10 cellular contexts compared by ENCODE assay signal in the genomic region with DNA sequence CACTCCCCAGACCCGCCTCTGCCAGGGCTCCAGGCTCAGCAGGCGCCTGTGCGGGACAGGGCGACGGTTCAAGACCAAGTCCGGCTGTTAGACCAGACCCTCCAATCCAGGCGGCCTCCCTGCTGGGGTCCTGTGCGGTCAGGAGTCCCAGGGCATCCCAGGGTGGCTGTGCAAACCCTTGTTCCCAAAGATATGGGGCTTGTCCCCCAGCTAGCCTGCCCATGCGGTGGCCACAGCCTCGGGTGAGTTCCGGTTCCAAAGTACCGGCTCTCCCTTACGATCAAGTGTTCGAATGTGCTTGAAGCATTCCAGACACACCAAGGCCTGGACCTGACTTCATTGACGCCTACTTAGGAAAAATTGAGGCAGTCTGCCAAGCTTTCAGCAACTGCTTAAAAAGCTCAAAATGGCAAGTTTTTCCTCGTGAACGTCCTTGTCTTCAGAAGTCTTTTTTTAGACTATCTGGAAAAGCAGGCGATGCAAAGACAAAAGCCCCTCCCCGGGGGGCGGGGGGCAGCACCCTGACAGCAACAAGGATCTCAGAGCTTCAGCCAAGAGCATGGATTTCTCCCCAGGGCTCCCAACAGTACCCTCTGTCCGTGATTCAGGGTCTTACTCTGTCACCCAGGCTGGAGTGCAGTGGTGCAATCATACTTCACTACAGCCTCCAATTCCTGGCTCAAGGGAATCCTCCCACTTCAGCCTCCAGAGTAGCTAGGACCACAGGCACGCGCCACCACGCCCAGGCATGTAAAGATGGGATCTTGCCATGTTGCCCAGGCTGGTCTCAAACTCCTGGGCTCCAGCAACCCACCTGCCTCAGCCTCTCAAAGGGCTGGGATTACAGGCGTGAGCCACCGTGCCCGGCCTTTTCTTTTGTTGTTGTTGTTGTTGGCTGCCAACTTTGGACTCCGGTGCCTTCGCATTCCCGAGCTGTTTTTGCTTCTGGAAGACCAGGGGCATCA. TPM values are rescaled to one million over a fixed set of nuclear protein-coding genes. Genes with fewer than 3 reads are reported as not detected.
DNase-seq lines count a peak whose midpoint lies in the region; ATAC-seq and TF ChIP-seq lines count a peak whose summit lies in the region.
"Had no signal": no experiment of that assay in that cellular context is flagged by ENCODE, and none has a peak within 500 bp of the region (broad histone marks: within the 10 kb centered on the region; RNA-seq: fewer than 3 reads in every experiment).

No MANE protein-coding gene starts in this region.

- POLR2A ChIA-PET in HCT116 (lab: Charles Lee) = no interaction called here
- POLR2A ChIA-PET in activated naive CD8-positive, alpha-beta T cell treated with anti-CD3 and anti-CD28 coated beads, Interleukin-2, amount 10 ng/mL, durations not matched to agents 7 days and 5 days (lab: Charles Lee) = interaction anchor here (0.5 to 1.6 kb wide), 4 partner anchors 7 to 354 kb away, joined by 3 to 4 read pairs (median 4); no protein-coding TSS in a partner anchor

- no peak for TF ChIP-seq POLR2A in HCT116 (IDR thresholded peaks at IDR 0.05; ENCODE audit: borderline replicate concordance, extremely low read depth, insufficient read depth, insufficient read length)

- peak overlapping the region; percentile 3 for H3K4me3 Mint-ChIP-seq in activated naive CD8-positive, alpha-beta T cell treated with anti-CD3 and anti-CD28 coated beads, Interleukin-2, amount 10 ng/mL, durations not matched to agents 7 days and 5 days
- peak overlapping the region; percentile 21 to 59 (median 30) for H3K4me3 Mint-ChIP-seq in immature natural killer cell
- H3K4me3 Mint-ChIP-seq: activated CD8-positive, alpha-beta memory T cell treated with anti-CD3 and anti-CD28 coated beads, Interleukin-2, amount 10 ng/mL, durations not matched to agents 7 days and 5 days had no signal

- 0 out of 2 replicates have a peak overlapping the region, but pooled peaks have one; percentile 89 for H3K4me2 ChIP-seq in HCT116 (ENCODE audit: low read length)
- H3K4me2 ChIP-seq in smooth muscle cell = peak overlapping the region; percentile 99

- no peaks in the 10 kb centered on the region for H3K27me3 ChIP-seq in HCT116 (ENCODE audit: insufficient read depth, low read length)
- H3K27me3 ChIP-seq in smooth muscle cell (ENCODE audit: low read depth) = no peaks in the 10 kb centered on the region

- no peaks in the 10 kb centered on the region for H3K36me3 ChIP-seq in HCT116 (ENCODE audit: control insufficient read depth in 1 of 2, insufficient read depth in 2 of 2, low read length in 2 of 2)
- H3K36me3 ChIP-seq in smooth muscle cell (ENCODE audit: low read depth) = no peaks in the 10 kb centered on the region

- RAD21 ChIA-PET in HCT116 (lab: Charles Lee; ENCODE audit: low non-redundant PET in 1 of 2, low total read pairs in 2 of 2, uncharacterized antibody in 2 of 2, unreplicated experiment in 2 of 2) = no interaction called here

- H3K9me3 Mint-ChIP-seq in activated naive CD8-positive, alpha-beta T cell treated with anti-CD3 and anti-CD28 coated beads, Interleukin-2, amount 10 ng/mL, durations not matched to agents 7 days and 5 days = no peaks in the 10 kb centered on the region
- H3K9me3 Mint-ChIP-seq in immature natural killer cell = no peaks in the 10 kb centered on the region

- H3F3A ChIP-seq in smooth muscle cell (ENCODE audit: low read depth) = peaks cover 29% of the 10 kb centered on the region

- no peak overlapping the region for H3K4me3 ChIP-seq in HCT116 (replicated peaks in 1 of 2; ENCODE audit: low read depth in 1 of 2, low read length in 2 of 2)
- no peak overlapping the region for H3K4me3 ChIP-seq in smooth muscle cell

- H3K9ac ChIP-seq in HCT116 (ENCODE audit: low read length) (no peak overlapping the region), smooth muscle cell (ENCODE audit: low read depth) (peak overlapping the region; percentile 51)

- intact Hi-C loops in HCT116 (cut with micrococcal nuclease) = no loop called here

- H2AFZ ChIP-seq in HCT116 (ENCODE audit: low read depth, low read length, poor library complexity, severe bottlenecking) = no peak overlapping the region
- no peak overlapping the region for H2AFZ ChIP-seq in smooth muscle cell (ENCODE audit: low read depth)

- no peaks in the 10 kb centered on the region for H4K20me1 ChIP-seq in HCT116 (ENCODE audit: insufficient read depth)
- no peaks in the 10 kb centered on the region for H4K20me1 ChIP-seq in smooth muscle cell (ENCODE audit: low read depth)

- no peaks in the 10 kb centered on the region for H3K36me3 Mint-ChIP-seq in activated naive CD8-positive, alpha-beta T cell treated with anti-CD3 and anti-CD28 coated beads, Interleukin-2, amount 10 ng/mL, durations not matched to agents 7 days and 5 days
- no peaks in the 10 kb centered on the region for H3K36me3 Mint-ChIP-seq in immature natural killer cell

- H3K4me1 Mint-ChIP-seq in activated naive CD8-positive, alpha-beta T cell treated with anti-CD3 and anti-CD28 coated beads, Interleukin-2, amount 10 ng/mL, durations not matched to agents 7 days and 5 days = peaks cover 8% of the 10 kb centered on the region
- H3K4me1 Mint-ChIP-seq in immature natural killer cell = peaks cover 4 to 7% of the 10 kb centered on the region in 2 donors

- no peaks in the 10 kb centered on the region for H3K9me2 ChIP-seq in HCT116 (ENCODE audit: insufficient read depth)

- peak overlapping the region; percentile 38 for H3K27ac Mint-ChIP-seq in activated naive CD8-positive, alpha-beta T cell treated with anti-CD3 and anti-CD28 coated beads, Interleukin-2, amount 10 ng/mL, durations not matched to agents 7 days and 5 days
- H3K27ac Mint-ChIP-seq in immature natural killer cell = peak overlapping the region in 5 of 6 donors; percentile 40 to 86 (median 79)

- H3K27ac ChIP-seq in HCT116 (ENCODE audit: low read depth, low read length) = no peak overlapping the region
- peak overlapping the region; percentile 88 for H3K27ac ChIP-seq in smooth muscle cell (ENCODE audit: low read depth)

- TF ChIP-seq RAD21 in HCT116 (IDR thresholded peaks at IDR 0.05; ENCODE audit: low read depth) = no peak

- DNase-seq in HCT116 (ENCODE audit: low read depth, low spot score) (no peak), immature natural killer cell (no peak), smooth muscle cell (lab: John Stamatoyannopoulos, UW; ENCODE audit: unreplicated experiment) (no peak), NCI-H524 (lab: John Stamatoyannopoulos, UW) (no peak), AG20443 (ENCODE audit: low spot score) (no peak)
- no peak for DNase-seq in activated naive CD8-positive, alpha-beta T cell treated with anti-CD3 and anti-CD28 coated beads, Interleukin-2, amount 10 ng/mL, durations not matched to agents 7 days and 5 days
- no peak for DNase-seq in activated effector memory CD4-positive, alpha-beta T cell treated with Interleukin-2 at 50 U/mL for 16 hours
- DNase-seq: activated CD8-positive, alpha-beta memory T cell treated with anti-CD3 and anti-CD28 coated beads, Interleukin-2, amount 10 ng/mL, durations not matched to agents 7 days and 5 days; NCI-H524 treated with DMSO at 0.1 percent for 48 hours had no signal

- peaks cover 17 to 45% of the 10 kb centered on the region in 2 experiments for H3K4me1 ChIP-seq in HCT116 (ENCODE audit: control insufficient read depth in 1 of 2, insufficient read depth in 2 of 2, low read length in 2 of 2)
- H3K4me1 ChIP-seq in smooth muscle cell (ENCODE audit: low read depth) = peaks cover 30% of the 10 kb centered on the region

- ATAC-seq in HCT116 (no peak), HG03469 (IDR thresholded peaks at IDR 0.05; ENCODE audit: unreplicated experiment) (no peak)
- no peak for ATAC-seq in activated naive CD8-positive, alpha-beta T cell treated with anti-CD3 and anti-CD28 coated beads, Interleukin-2, amount 10 ng/mL, durations not matched to agents 7 days and 5 days (ENCODE audit: low read depth)
- ATAC-seq: activated CD8-positive, alpha-beta memory T cell treated with anti-CD3 and anti-CD28 coated beads, Interleukin-2, amount 10 ng/mL, durations not matched to agents 7 days and 5 days had no signal

- WGBS in smooth muscle cell (ENCODE audit: low lambda C conversion rate) = 69% methylated on average over 30 of the region's 30 CpGs

- TSS peak; percentile 51 for BruUV-seq in HCT116 (replicated peaks; lab: Mats Ljungman, UMichigan)

- H3K9me3 ChIP-seq in HCT116 (ENCODE audit: control insufficient read depth in 1 of 2, insufficient read depth in 1 of 2, low read depth in 1 of 2, low read length in 2 of 2) (no peaks in the 10 kb centered on the region), smooth muscle cell (replicated peaks; ENCODE audit: low read depth) (no peaks in the 10 kb centered on the region)

- H3K27me3 Mint-ChIP-seq in activated naive CD8-positive, alpha-beta T cell treated with anti-CD3 and anti-CD28 coated beads, Interleukin-2, amount 10 ng/mL, durations not matched to agents 7 days and 5 days = no peaks in the 10 kb centered on the region
- peaks cover 3 to 10% (median 4%) of the 10 kb centered on the region in 3 donors for H3K27me3 Mint-ChIP-seq in immature natural killer cell (ENCODE audit: low read depth in 3 of 3)
- H3K27me3 Mint-ChIP-seq: activated CD8-positive, alpha-beta memory T cell treated with anti-CD3 and anti-CD28 coated beads, Interleukin-2, amount 10 ng/mL, durations not matched to agents 7 days and 5 days had no signal

- TF ChIP-seq CTCF in HCT116 (IDR thresholded peaks at IDR 0.05 in 2 of 3, conservative IDR thresholded peaks at IDR 0.05 in 1 of 3; ENCODE audit: borderline replicate concordance in 1 of 3, insufficient read depth in 1 of 3, low read depth in 2 of 3, low read length in 2 of 3) = no peak
- no peak for TF ChIP-seq CTCF in smooth muscle cell (IDR thresholded peaks at IDR 0.05; ENCODE audit: borderline replicate concordance, insufficient read depth, poor library complexity, severe bottlenecking)

- CTCF ChIA-PET in HCT116 (lab: Charles Lee) = interaction anchor here (1.1 kb wide), 1 partner anchor 52 kb away, joined by 3 read pairs; no protein-coding TSS in a partner anchor

- H3K79me2 ChIP-seq in HCT116 (ENCODE audit: insufficient read depth, low read length) (peaks cover 14% of the 10 kb centered on the region), smooth muscle cell (ENCODE audit: low read depth) (peaks cover 30% of the 10 kb centered on the region)

RNA-seq across cellular contexts. Expression of a gene that starts 2.3 kb away (rescaled TPM):
- total RNA-seq in HCT116 (2021; ENCODE audit: unreplicated experiment) (112 TPM), smooth muscle cell (33.1 and 39.8 TPM in 2 replicates)
- 50.0 and 53.3 TPM in 2 replicates for polyA plus RNA-seq in HCT116 (2012)
- total RNA-seq in activated naive CD8-positive, alpha-beta T cell treated with anti-CD3 and anti-CD28 coated beads, Interleukin-2, amount 10 ng/mL, durations not matched to agents 7 days and 5 days = 10 to 100 TPM; 59.0 to 61.0 TPM
- polyA plus RNA-seq in immature natural killer cell (10 to 100 TPM; 56.7 to 99.6 (median 79.2) TPM), smooth muscle cell (152 and 162 TPM in 2 replicates)

RNA-seq across cellular contexts. Expression of a gene that starts 35.8 kb away (rescaled TPM):
- 56.2 TPM for total RNA-seq in HCT116 (2021; ENCODE audit: unreplicated experiment)
- 16.0 and 16.1 TPM in 2 replicates for polyA plus RNA-seq in HCT116 (2012)
- 10 to 100 TPM; 59.3 to 71.6 TPM for total RNA-seq in activated naive CD8-positive, alpha-beta T cell treated with anti-CD3 and anti-CD28 coated beads, Interleukin-2, amount 10 ng/mL, durations not matched to agents 7 days and 5 days
- polyA plus RNA-seq in immature natural killer cell = 1 to 10 TPM in 1 of 3 donors, under 1 TPM in 1, not detected in 1; 0.87 to 1.0 TPM
- 14.4 and 19.6 TPM in 2 replicates for total RNA-seq in smooth muscle cell
- polyA plus RNA-seq in smooth muscle cell = 4.2 and 6.8 TPM in 2 replicates
